ENCODE assay signal across 1 cellular context in genomic region chr11:65425971-65426838, GRCh38.
TF ChIP-seq lines count a peak whose summit lies in the region.

No MANE protein-coding gene starts in this region.

TF ChIP-seq in K562, 482 proteins besides CTCF, POLR2A, EP300 and RAD21 (continued from another document):
- TF ChIP-seq ZBTB12 (CRISPR knock-in tag; IDR thresholded peaks at IDR 0.05) = no peak
- no peak for TF ChIP-seq BHLHE40 (IDR thresholded peaks at IDR 0.05; ENCODE audit: low read length)
- no peak for TF ChIP-seq ZEB2 (IDR thresholded peaks at IDR 0.05)
